7 cellular contexts compared by ENCODE assay signal in genomic region chr17:4986403-4986802, GRCh38. TPM values are rescaled to one million over a fixed set of nuclear protein-coding genes. Genes with fewer than 3 reads are reported as not detected.
DNase-seq lines count a peak whose midpoint lies in the region; ATAC-seq and TF ChIP-seq lines count a peak whose summit lies in the region.

No MANE protein-coding gene starts in this region.

- H3K4me3 Mint-ChIP-seq in activated CD8-positive, alpha-beta T cell treated with anti-CD3 and anti-CD28 coated beads for 36 hours = peak overlapping the region; percentile 85
- H3K4me3 Mint-ChIP-seq in stimulated activated naive B cell treated with anti-CD40 and anti-IgM and Interleukin-4, amounts not matched to agents 10 μg/mL and 1 μg/mL and 100 μg/mL, for 72 hours = peak overlapping the region; percentile 98 to 99

- H3K27me3 Mint-ChIP-seq in activated CD8-positive, alpha-beta T cell treated with anti-CD3 and anti-CD28 coated beads for 36 hours = no peaks in the 10 kb centered on the region
- no peaks in the 10 kb centered on the region for H3K27me3 Mint-ChIP-seq in stimulated activated naive B cell treated with anti-CD40 and anti-IgM and Interleukin-4, amounts not matched to agents 10 μg/mL and 1 μg/mL and 100 μg/mL, for 72 hours

- H3K27ac ChIP-seq in HL-60 (replicated peaks) (no peak overlapping the region; the same call in 1 of the 2 replicates), iPS DF 6.9 (ENCODE audit: low read length) (no peak overlapping the region)

- DNase-seq in HL-60 (ENCODE audit: low read depth in 1 of 2, low spot score in 1 of 2) (no peak), iPS DF 6.9 (ENCODE audit: low read depth, low spot score) (no peak), NCI-H1105 treated with DMSO at 0.1 percent for 48 hours (lab: John Stamatoyannopoulos, UW) (no peak), AML-193 (lab: John Stamatoyannopoulos, UW) (no peak)
- no peak for DNase-seq in activated CD8-positive, alpha-beta T cell treated with anti-CD3 and anti-CD28 coated beads for 36 hours
- DNase-seq in stimulated activated naive B cell treated with anti-CD40 and anti-IgM and Interleukin-4, amounts not matched to agents 10 μg/mL and 1 μg/mL and 100 μg/mL, for 72 hours = no peak

- no peaks in the 10 kb centered on the region for H3K9me3 Mint-ChIP-seq in activated CD8-positive, alpha-beta T cell treated with anti-CD3 and anti-CD28 coated beads for 36 hours
- H3K9me3 Mint-ChIP-seq in stimulated activated naive B cell treated with anti-CD40 and anti-IgM and Interleukin-4, amounts not matched to agents 10 μg/mL and 1 μg/mL and 100 μg/mL, for 72 hours = no peaks in the 10 kb centered on the region

- peak overlapping the region; percentile 92 for H3K27ac Mint-ChIP-seq in activated CD8-positive, alpha-beta T cell treated with anti-CD3 and anti-CD28 coated beads for 36 hours
- peak overlapping the region; percentile 97 for H3K27ac Mint-ChIP-seq in stimulated activated naive B cell treated with anti-CD40 and anti-IgM and Interleukin-4, amounts not matched to agents 10 μg/mL and 1 μg/mL and 100 μg/mL, for 72 hours

- peak overlapping the region; percentile 69 for H3K4me3 ChIP-seq in HL-60 (replicated peaks; ENCODE audit: insufficient read depth, low read length)
- H3K4me3 ChIP-seq in iPS DF 6.9 (ENCODE audit: low read length) = peak overlapping the region; percentile 74; the same call in 1 of the 2 replicates

- POLR2A ChIA-PET in activated CD8-positive, alpha-beta T cell treated with anti-CD3 and anti-CD28 coated beads for 36 hours (lab: Charles Lee) = interaction anchor here (1.5 to 6.9 kb wide), 5 partner anchors 12 to 46 kb away, joined by 3 to 75 read pairs (median 11); partner anchors contain the start of genes INCA1, KIF1C, RNF167 and SLC25A11

- no peaks in the 10 kb centered on the region for H3K9me3 ChIP-seq in iPS DF 6.9 (ENCODE audit: control insufficient read depth, insufficient read depth, low read length)

- H3K4me1 Mint-ChIP-seq in activated CD8-positive, alpha-beta T cell treated with anti-CD3 and anti-CD28 coated beads for 36 hours (ENCODE audit: low read depth) = peaks cover 28% of the 10 kb centered on the region
- peaks cover 49 to 65% of the 10 kb centered on the region in 2 donors for H3K4me1 Mint-ChIP-seq in stimulated activated naive B cell treated with anti-CD40 and anti-IgM and Interleukin-4, amounts not matched to agents 10 μg/mL and 1 μg/mL and 100 μg/mL, for 72 hours

- peaks cover 21% of the 10 kb centered on the region for H3K36me3 Mint-ChIP-seq in activated CD8-positive, alpha-beta T cell treated with anti-CD3 and anti-CD28 coated beads for 36 hours (ENCODE audit: low read depth)
- H3K36me3 Mint-ChIP-seq in stimulated activated naive B cell treated with anti-CD40 and anti-IgM and Interleukin-4, amounts not matched to agents 10 μg/mL and 1 μg/mL and 100 μg/mL, for 72 hours = peaks cover 40 to 43% of the 10 kb centered on the region in 2 donors

- H3K27me3 ChIP-seq in HL-60 (ENCODE audit: insufficient read depth, poor library complexity, severe bottlenecking) (no peaks in the 10 kb centered on the region), iPS DF 6.9 (ENCODE audit: control insufficient read depth, insufficient read depth, low read length) (no peaks in the 10 kb centered on the region)

- no peaks in the 10 kb centered on the region for H3K36me3 ChIP-seq in iPS DF 6.9 (ENCODE audit: control insufficient read depth, insufficient read depth, low read length)

- intact Hi-C loops in activated CD8-positive, alpha-beta T cell treated with anti-CD3 and anti-CD28 coated beads for 36 hours (cut with micrococcal nuclease) = no loop called here

- no peak for ATAC-seq in activated CD8-positive, alpha-beta T cell treated with anti-CD3 and anti-CD28 coated beads for 36 hours
- no peak for ATAC-seq in stimulated activated naive B cell treated with anti-CD40 and anti-IgM and Interleukin-4, amounts not matched to agents 10 μg/mL and 1 μg/mL and 100 μg/mL, for 72 hours (replicated peaks)
- no peak for ATAC-seq in GM21717 (IDR thresholded peaks at IDR 0.05; ENCODE audit: unreplicated experiment)

- CTCF ChIA-PET in activated CD8-positive, alpha-beta T cell treated with anti-CD3 and anti-CD28 coated beads for 36 hours (lab: Charles Lee) = interaction anchor here (0.8 to 1.8 kb wide), 5 partner anchors 11 to 77 kb away, joined by 3 to 6 read pairs (median 5); partner anchors contain the start of genes INCA1, KIF1C, RNF167 and SLC25A11

- TF ChIP-seq CTCF in HL-60 (IDR thresholded peaks at IDR 0.05; ENCODE audit: insufficient read depth, low read length) = no peak
- no peak for TF ChIP-seq CTCF in activated CD8-positive, alpha-beta T cell treated with anti-CD3 and anti-CD28 coated beads for 36 hours (IDR thresholded peaks at IDR 0.05)

- no peaks in the 10 kb centered on the region for H3K4me1 ChIP-seq in iPS DF 6.9 (ENCODE audit: control insufficient read depth, insufficient read depth, low read length)

- WGBS in iPS DF 6.9 (ENCODE audit: insufficient coverage, insufficient read length) = no CpG with 5 or more reads among the region's 5 CpGs

RNA-seq across cellular contexts. Expression of gene CAMTA2, which starts 1.1 kb away (rescaled TPM):
- 10 to 100 TPM; 91.5 to 99.0 TPM for total RNA-seq in activated CD8-positive, alpha-beta T cell treated with anti-CD3 and anti-CD28 coated beads for 36 hours

RNA-seq across cellular contexts. Expression of gene INCA1, which starts 10.9 kb away (rescaled TPM):
- total RNA-seq in activated CD8-positive, alpha-beta T cell treated with anti-CD3 and anti-CD28 coated beads for 36 hours = under 1 TPM in 1 of 2 experiments, not detected in 1; 0.63 TPM

RNA-seq across cellular contexts. Expression of gene KIF1C, which starts 11.3 kb away (rescaled TPM):
- 10 to 100 TPM; 35.7 to 37.4 TPM for total RNA-seq in activated CD8-positive, alpha-beta T cell treated with anti-CD3 and anti-CD28 coated beads for 36 hours

RNA-seq across cellular contexts. Expression of gene SPAG7, which starts 18.8 kb away (rescaled TPM):
- total RNA-seq in activated CD8-positive, alpha-beta T cell treated with anti-CD3 and anti-CD28 coated beads for 36 hours = 10 to 100 TPM; 62.7 to 62.9 TPM

RNA-seq across cellular contexts. Expression of gene ENO3, which starts 35.5 kb away (rescaled TPM):
- total RNA-seq in activated CD8-positive, alpha-beta T cell treated with anti-CD3 and anti-CD28 coated beads for 36 hours = 10 to 100 TPM; 31.3 to 34.0 TPM
